Comparison of ENCODE assay signal across 8 cellular contexts in genomic region chr19:52993342-52994178, GRCh38. TPM values are rescaled to one million over a fixed set of nuclear protein-coding genes. Genes with fewer than 3 reads are reported as not detected.
DNase-seq lines count a peak whose midpoint lies in the region; ATAC-seq, FAIRE-seq and TF ChIP-seq lines count a peak whose summit lies in the region.

No MANE protein-coding gene starts in this region.

- intact Hi-C loops in endothelial cell of umbilical vein (cut with micrococcal nuclease), result loop anchor here (1.0 to 5.0 kb wide), 9 partner anchors 31 to 466 kb away; partner anchors contain the start of genes ZNF160, ZNF611, ZNF808 and ZNF816

- dilution Hi-C loops in endothelial cell of umbilical vein (cut with MboI; ENCODE audit: extremely low pct_ligation_motif_present, low sequenced_read_pairs), result no loop called here

- no peaks in the 10 kb centered on the region for H3K9me3 ChIP-seq in endothelial cell of umbilical vein (replicated peaks; ENCODE audit: control insufficient read depth, insufficient read depth, low read length)
- H3K9me3 ChIP-seq in mononuclear cell (ENCODE audit: low read depth, low read length), result no peaks in the 10 kb centered on the region

- no peak for ATAC-seq in GM18861 (IDR thresholded peaks at IDR 0.05; ENCODE audit: unreplicated experiment)

- POLR2A ChIA-PET in endothelial cell of umbilical vein (lab: Charles Lee), result no interaction called here

- H3K9ac ChIP-seq in endothelial cell of umbilical vein (replicated peaks; ENCODE audit: extremely low read depth, insufficient read depth, low read length), result peak overlapping the region; percentile 82

- H2AFZ ChIP-seq in endothelial cell of umbilical vein (ENCODE audit: low read depth, low read length), result peak overlapping the region; percentile 99

- FAIRE-seq in endothelial cell of umbilical vein (lab: Jason Lieb, UNC), result peak; percentile 89

- H3K27me3 ChIP-seq in endothelial cell of umbilical vein (ENCODE audit: control insufficient read depth in 2 of 2, insufficient read depth in 2 of 2, low read length in 2 of 2), result no peaks in the 10 kb centered on the region
- peaks cover 5% of the 10 kb centered on the region for H3K27me3 ChIP-seq in mononuclear cell (ENCODE audit: insufficient read depth, low read length)

- no peaks in the 10 kb centered on the region for H4K20me1 ChIP-seq in endothelial cell of umbilical vein (replicated peaks; ENCODE audit: control insufficient read depth, extremely low read depth, insufficient read depth, low read length)

- peak in 1 of 2 donors; percentile 59 for TF ChIP-seq CTCF in endothelial cell of umbilical vein (IDR thresholded peaks at IDR 0.05; ENCODE audit: extremely low read depth in 1 of 2, insufficient read depth in 1 of 2, low read depth in 1 of 2, low read length in 2 of 2)

- peaks cover 0 to 3% of the 10 kb centered on the region in 2 experiments for H3K36me3 ChIP-seq in endothelial cell of umbilical vein (ENCODE audit: control insufficient read depth in 2 of 2, extremely low read depth in 1 of 2, insufficient read depth in 2 of 2, low read length in 2 of 2)

- peak overlapping the region; percentile 51 to 71 (median 64) for H3K4me3 ChIP-seq in endothelial cell of umbilical vein (replicated peaks in 1 of 3; ENCODE audit: insufficient read depth in 1 of 3, low read depth in 1 of 3, low read length in 3 of 3)
- peak overlapping the region; percentile 36 for H3K4me3 ChIP-seq in mononuclear cell (ENCODE audit: low read length)

- TF ChIP-seq POLR2A in endothelial cell of umbilical vein (IDR thresholded peaks at IDR 0.05; ENCODE audit: low read depth, low read length), result peak; percentile 69

- peak; percentile 89 for DNase-seq in GM03348 (ENCODE audit: low spot score)
- DNase-seq in NCI-H82 treated with DMSO at 0.1 percent for 48 hours (lab: John Stamatoyannopoulos, UW; ENCODE audit: unreplicated experiment), result peak; percentile 7
- peak; percentile 66 for DNase-seq in activated T-cell treated with anti-CD3 and anti-CD28 coated beads for 24 hours (ENCODE audit: low read depth)
- DNase-seq in endothelial cell of umbilical vein (ENCODE audit: low read depth, low spot score), result peak; percentile 76
- DNase-seq in stimulated activated CD8-positive, alpha-beta memory T cell treated with anti-CD3 and anti-CD28 coated beads, Interleukin-15, amount 100 ng/mL, for 24 hours (ENCODE audit: low read depth), result peak; percentile 49
- no peak for DNase-seq in DMS153 (lab: John Stamatoyannopoulos, UW)

- peak overlapping the region; percentile 81 for H3K27ac ChIP-seq in endothelial cell of umbilical vein (ENCODE audit: insufficient read depth, low read depth, low read length)

- peaks cover 7% of the 10 kb centered on the region for H3K79me2 ChIP-seq in endothelial cell of umbilical vein (ENCODE audit: control insufficient read depth, insufficient read depth, low read length)

- H3K4me2 ChIP-seq in endothelial cell of umbilical vein (ENCODE audit: insufficient read depth, low read length), result peak overlapping the region; percentile 87

- peaks cover 20% of the 10 kb centered on the region for H3K4me1 ChIP-seq in endothelial cell of umbilical vein (ENCODE audit: control insufficient read depth, extremely low read depth, insufficient read depth, low read length)
- H3K4me1 ChIP-seq in mononuclear cell (ENCODE audit: insufficient read depth, low read length), result peaks cover 19% of the 10 kb centered on the region

- no TSS peak for BruUV-seq in endothelial cell of umbilical vein (replicated peaks; lab: Mats Ljungman, UMichigan)

- CTCF ChIA-PET in endothelial cell of umbilical vein (lab: Charles Lee), result interaction anchor here (0.6 to 1.5 kb wide), 10 partner anchors 31 to 245 kb away, joined by 3 to 6 read pairs (median 3); partner anchors contain the start of genes ZNF347 and ZNF816

- H3K9me1 ChIP-seq in endothelial cell of umbilical vein (replicated peaks; ENCODE audit: control insufficient read depth, extremely low read depth, insufficient read depth, low read length), result no peaks in the 10 kb centered on the region

TF ChIP-seq in endothelial cell of umbilical vein, 7 proteins besides CTCF, POLR2A, EP300 and RAD21:
- peak; percentile 54 for TF ChIP-seq POLR2AphosphoS5 (IDR thresholded peaks at IDR 0.05; ENCODE audit: insufficient read depth, low read depth, low read length)
- no peak for TF ChIP-seq JUN (IDR thresholded peaks at IDR 0.05; ENCODE audit: borderline replicate concordance, insufficient read depth, insufficient read length, low read depth)

RNA-seq across cellular contexts. Expression of gene ERVV-1, which starts 20.2 kb away (rescaled TPM):
- not detected in 2 replicates for total RNA-seq in endothelial cell of umbilical vein
- 0.05 TPM in 1 of 2 replicates, not detected in the other for polyA plus RNA-seq in endothelial cell of umbilical vein
- polyA plus RNA-seq in endothelial cell of umbilical vein (2011; cell fraction: cytosol; rRNA removed), result not detected in 2 replicates
- 0.07 TPM in 2 replicates for polyA plus RNA-seq in endothelial cell of umbilical vein (2011; cell fraction: nucleus; rRNA removed)
- not detected in 2 replicates for polyA plus RNA-seq in endothelial cell of umbilical vein (2012)
- polyA minus RNA-seq in endothelial cell of umbilical vein, result not detected in 2 replicates
- polyA minus RNA-seq in endothelial cell of umbilical vein (2011; cell fraction: cytosol; rRNA and poly(A)+ RNA removed), result not detected
- not detected in 2 replicates for polyA minus RNA-seq in endothelial cell of umbilical vein (2011; cell fraction: nucleus; rRNA and poly(A)+ RNA removed)
- total RNA-seq in mononuclear cell, result under 0.01 TPM

RNA-seq across cellular contexts. Expression of gene ZNF816, which starts 30.9 kb away (rescaled TPM):
- total RNA-seq in endothelial cell of umbilical vein, result 4.9 and 5.3 TPM in 2 replicates
- polyA plus RNA-seq in endothelial cell of umbilical vein, result 0.76 and 1.8 TPM in 2 replicates
- 1.5 and 1.6 TPM in 2 replicates for polyA plus RNA-seq in endothelial cell of umbilical vein (2011; cell fraction: cytosol; rRNA removed)
- 3.0 and 4.6 TPM in 2 replicates for polyA plus RNA-seq in endothelial cell of umbilical vein (2011; cell fraction: nucleus; rRNA removed)
- polyA plus RNA-seq in endothelial cell of umbilical vein (2012), result 4.4 and 4.9 TPM in 2 replicates
- 2.8 and 3.3 TPM in 2 replicates for polyA minus RNA-seq in endothelial cell of umbilical vein
- polyA minus RNA-seq in endothelial cell of umbilical vein (2011; cell fraction: cytosol; rRNA and poly(A)+ RNA removed), result 5.2 TPM
- 2.6 and 3.5 TPM in 2 replicates for polyA minus RNA-seq in endothelial cell of umbilical vein (2011; cell fraction: nucleus; rRNA and poly(A)+ RNA removed)
- total RNA-seq in mononuclear cell, result 11.0 TPM

RNA-seq across cellular contexts. Expression of gene ERVV-2, which starts 51.0 kb away (rescaled TPM):
- total RNA-seq in endothelial cell of umbilical vein (not detected in 2 replicates), mononuclear cell (not detected)
- not detected in 2 replicates for polyA plus RNA-seq in endothelial cell of umbilical vein
- not detected in 2 replicates for polyA plus RNA-seq in endothelial cell of umbilical vein (2011; cell fraction: cytosol; rRNA removed)
- not detected in 2 replicates for polyA plus RNA-seq in endothelial cell of umbilical vein (2011; cell fraction: nucleus; rRNA removed)
- polyA plus RNA-seq in endothelial cell of umbilical vein (2012), result not detected in 2 replicates
- not detected in 2 replicates for polyA minus RNA-seq in endothelial cell of umbilical vein
- not detected for polyA minus RNA-seq in endothelial cell of umbilical vein (2011; cell fraction: cytosol; rRNA and poly(A)+ RNA removed)
- not detected in 2 replicates for polyA minus RNA-seq in endothelial cell of umbilical vein (2011; cell fraction: nucleus; rRNA and poly(A)+ RNA removed)
